ENCODE assay signal across 18 cellular contexts in the genomic region with DNA sequence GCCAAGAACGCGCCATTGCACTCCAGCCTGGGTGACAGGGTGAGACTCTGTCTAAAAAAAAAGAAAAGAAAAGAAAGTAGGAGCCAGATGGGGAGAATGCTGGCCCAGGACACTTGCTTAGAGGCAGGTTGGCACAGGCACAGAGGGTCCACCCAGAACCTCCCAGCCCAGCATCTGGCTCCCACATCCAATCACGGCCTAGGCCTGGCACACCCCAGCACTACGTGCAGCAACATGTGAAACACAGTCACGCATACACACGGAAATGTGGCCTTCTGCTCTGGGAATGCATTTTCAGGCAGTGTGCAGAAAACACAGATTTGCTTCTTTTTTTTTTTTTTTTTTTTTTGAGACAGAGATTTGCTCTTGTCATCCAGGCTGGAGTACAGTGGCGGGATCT. TPM values are rescaled to one million over a fixed set of nuclear protein-coding genes. Genes with fewer than 3 reads are reported as not detected.
DNase-seq lines count a peak whose midpoint lies in the region; ATAC-seq, FAIRE-seq and TF ChIP-seq lines count a peak whose summit lies in the region.
"Had no signal": no experiment of that assay in that cellular context is flagged by ENCODE, and none has a peak within 500 bp of the region (broad histone marks: within the 10 kb centered on the region; RNA-seq: fewer than 3 reads in every experiment).

No MANE protein-coding gene starts in this region.

- POLR2A ChIA-PET in K562 (lab: Yijun Ruan, JAX) = interaction anchor here (0.6 to 0.7 kb wide), 2 partner anchors 12 to 31 kb away, joined by 3 read pairs; no protein-coding TSS in a partner anchor

- BruUV-seq in K562 (replicated peaks; lab: Mats Ljungman, UMichigan) = no TSS peak

- 73% methylated on average over 6 of the region's 7 CpGs for WGBS in K562 (ENCODE audit: insufficient coverage, low coverage, missing lambda C conversion rate)
- 67% methylated on average over 7 of the region's 7 CpGs; no CpG with 5 or more reads in 1 of the 2 donors for WGBS in gastroesophageal sphincter (ENCODE audit: low coverage in 1 of 2), 2 donors
- 88% methylated on average over 7 of the region's 7 CpGs for WGBS in smooth muscle cell (ENCODE audit: low lambda C conversion rate)

- H3K4me2 ChIP-seq in K562 (ENCODE audit: insufficient read depth, low read length) = no peak overlapping the region
- H3K4me2 ChIP-seq in smooth muscle cell = no peak overlapping the region
- H3K4me2 ChIP-seq: GM23338 had no signal

- no peak overlapping the region for H3K4me3 ChIP-seq in K562
- no peak overlapping the region for H3K4me3 ChIP-seq in gastroesophageal sphincter
- no peak overlapping the region for H3K4me3 ChIP-seq in smooth muscle cell
- H3K4me3 ChIP-seq: GM23338, left ventricle myocardium inferior, right atrium auricular region had no signal

- no peak for TF ChIP-seq RAD21 in K562 (CRISPR knock-in tag; conservative IDR thresholded peaks at IDR 0.05 in 1 of 2, IDR thresholded peaks at IDR 0.05 in 1 of 2)

- no peak overlapping the region for H2AFZ ChIP-seq in K562 (ENCODE audit: low read depth, low read length)
- no peak overlapping the region for H2AFZ ChIP-seq in smooth muscle cell (ENCODE audit: low read depth)
- H2AFZ ChIP-seq: GM23338 had no signal

- peaks cover 14% of the 10 kb centered on the region for H3F3A ChIP-seq in smooth muscle cell (ENCODE audit: low read depth)

- in situ Hi-C loops in K562 (cut with MboI) = no loop called here

- H4K20me1 ChIP-seq in K562 (replicated peaks; ENCODE audit: control insufficient read depth, insufficient read depth, low read length) = 0 out of 2 replicates have a peak, but pooled peaks cover 4% of the 10 kb centered on the region
- H4K20me1 ChIP-seq in smooth muscle cell (ENCODE audit: low read depth) = no peaks in the 10 kb centered on the region

- TF ChIP-seq EP300 in K562 (IDR thresholded peaks at IDR 0.05; ENCODE audit: low read length) (no peak), gastroesophageal sphincter (IDR thresholded peaks at IDR 0.05) (no peak)

- no peak for TF ChIP-seq POLR2A in K562 (conservative IDR thresholded peaks at IDR 0.05)
- TF ChIP-seq POLR2A in gastroesophageal sphincter (IDR thresholded peaks at IDR 0.05) = no peak

- TF ChIP-seq CTCF in K562 (IDR thresholded peaks at IDR 0.05 in 2 of 3, conservative IDR thresholded peaks at IDR 0.05 in 1 of 3; ENCODE audit: insufficient read depth in 2 of 3, low read depth in 1 of 3, low read length in 3 of 3) = no peak
- no peak for TF ChIP-seq CTCF in gastroesophageal sphincter (IDR thresholded peaks at IDR 0.05)
- no peak for TF ChIP-seq CTCF in smooth muscle cell (IDR thresholded peaks at IDR 0.05; ENCODE audit: borderline replicate concordance, insufficient read depth, poor library complexity, severe bottlenecking)

- ATAC-seq in K562 = no peak
- ATAC-seq in gastroesophageal sphincter = no peak
- ATAC-seq in HG02840 (IDR thresholded peaks at IDR 0.05; ENCODE audit: low FRiP score, unreplicated experiment) = no peak
- ATAC-seq in HG02884 (IDR thresholded peaks at IDR 0.05; ENCODE audit: unreplicated experiment) = no peak
- ATAC-seq: activated T-cell treated with anti-CD3 and anti-CD28 coated beads, Interleukin-2, amount 50 U/mL, for 4 hours; CD8-positive, alpha-beta T cell; GM23338; Panc1 had no signal

- H3K9ac ChIP-seq in K562 (ENCODE audit: insufficient read depth in 1 of 2, low read depth in 2 of 2, low read length in 2 of 2) (no peak overlapping the region), smooth muscle cell (ENCODE audit: low read depth) (no peak overlapping the region)

- DNase-seq in DMS 273 treated with DMSO at 0.1 percent for 48 hours (lab: John Stamatoyannopoulos, UW) = peak; percentile 42
- DNase-seq in K562 (ENCODE audit: extremely low read depth in 1 of 4, low spot score in 3 of 4) = no peak
- no peak for DNase-seq in smooth muscle cell (lab: John Stamatoyannopoulos, UW; ENCODE audit: unreplicated experiment)
- DNase-seq in GDM1 (lab: John Stamatoyannopoulos, UW) = no peak
- no peak for DNase-seq in SIG-M5 (lab: John Stamatoyannopoulos, UW)
- DNase-seq: activated T-cell treated with anti-CD3 and anti-CD28 coated beads, Interleukin-2, amount 50 U/mL, for 4 hours; amygdala; effector CD4-positive, alpha-beta T cell; left ventricle myocardium inferior; NCI-H1092; NCI-H2029 treated with DMSO at 0.1 percent for 48 hours had no signal

- no peak for FAIRE-seq in K562 (lab: Jason Lieb, UNC)

- H3K27ac ChIP-seq in K562 (ENCODE audit: extremely low read depth, low read depth, low read length) = no peak overlapping the region
- H3K27ac ChIP-seq in gastroesophageal sphincter = peak overlapping the region in 3 of 4 donors; percentile 35 to 51 (median 37)
- peak overlapping the region; percentile 22 for H3K27ac ChIP-seq in smooth muscle cell (ENCODE audit: low read depth)
- H3K27ac ChIP-seq: left ventricle myocardium inferior, right atrium auricular region had no signal

- CTCF ChIA-PET in K562 (lab: Yijun Ruan, JAX; ENCODE audit: low intra/inter-chr PET ratio) = interaction anchor here (0.6 to 1.6 kb wide), 2 partner anchors 18 to 31 kb away, joined by 3 to 8 read pairs; no protein-coding TSS in a partner anchor

- intact Hi-C loops in K562 (cut with micrococcal nuclease) = no loop called here

- H3K36me3 ChIP-seq in K562 (ENCODE audit: control insufficient read depth, insufficient read depth, low read length) = no peaks in the 10 kb centered on the region
- H3K36me3 ChIP-seq in gastroesophageal sphincter = no peaks in the 10 kb centered on the region
- H3K36me3 ChIP-seq in smooth muscle cell (ENCODE audit: low read depth) = no peaks in the 10 kb centered on the region
- H3K36me3 ChIP-seq: left ventricle myocardium inferior, right atrium auricular region had no signal

- H3K4me1 ChIP-seq in K562 (replicated peaks in 1 of 2; ENCODE audit: control insufficient read depth in 2 of 2, insufficient read depth in 2 of 2, low read length in 2 of 2) = peaks cover 34 to 47% of the 10 kb centered on the region in 2 experiments
- peaks cover 3 to 63% (median 21%) of the 10 kb centered on the region in 3 donors for H3K4me1 ChIP-seq in gastroesophageal sphincter
- peaks cover 10% of the 10 kb centered on the region for H3K4me1 ChIP-seq in smooth muscle cell (ENCODE audit: low read depth)

- H3K9me3 ChIP-seq in K562 (replicated peaks; ENCODE audit: control insufficient read depth, insufficient read depth, low read depth, low read length) = no peaks in the 10 kb centered on the region
- H3K9me3 ChIP-seq in gastroesophageal sphincter = no peaks in the 10 kb centered on the region
- H3K9me3 ChIP-seq in smooth muscle cell (replicated peaks; ENCODE audit: low read depth) = no peaks in the 10 kb centered on the region
- H3K9me3 ChIP-seq: left ventricle myocardium inferior, right atrium auricular region had no signal

- H3K9me1 ChIP-seq in K562 (ENCODE audit: control insufficient read depth, insufficient read depth, low read length) = no peaks in the 10 kb centered on the region

- no peaks in the 10 kb centered on the region for H3K79me2 ChIP-seq in K562 (ENCODE audit: control insufficient read depth, insufficient read depth, low read length)
- H3K79me2 ChIP-seq in smooth muscle cell (ENCODE audit: low read depth) = no peaks in the 10 kb centered on the region

- H3K27me3 ChIP-seq in K562 (ENCODE audit: control insufficient read depth in 2 of 2, insufficient read depth in 2 of 2, low read length in 2 of 2) (no peaks in the 10 kb centered on the region), gastroesophageal sphincter (no peaks in the 10 kb centered on the region), smooth muscle cell (ENCODE audit: low read depth) (no peaks in the 10 kb centered on the region)
- H3K27me3 ChIP-seq: right atrium auricular region had no signal

RNA-seq across cellular contexts. Expression of a gene that starts 20.9 kb away (rescaled TPM):
- total RNA-seq in K562 (2011; cell fraction: chromatin; rRNA removed; ENCODE audit: low replicate concordance) = 2.1 and 8.8 TPM in 2 replicates
- total RNA-seq in K562 (2011; cell fraction: nucleolus; rRNA removed) = 4.2 and 6.7 TPM in 2 replicates
- 3.9 and 4.5 TPM in 2 replicates for total RNA-seq in K562 (2011; cell fraction: nucleoplasm; rRNA removed)
- total RNA-seq in K562 (2014; rRNA removed) (1.2 and 1.6 TPM in 2 replicates), K562 (2014; rRNA removed; fragmentation: Illumina TruSeq; extraction: Trizol) (0.73 TPM in 2 replicates), K562 (2015; rRNA removed; fragmentation: Illumina TruSeq; extraction: Trizol) (0.18 and 0.26 TPM in 2 replicates), K562 (2021) (2.4 and 2.7 TPM in 2 replicates), gastroesophageal sphincter (10 to 100 TPM in 2 of 4 donors, 1 to 10 TPM in 2; 1.9 to 38.0 (median 15.6) TPM), smooth muscle cell (171 and 186 TPM in 2 replicates)
- polyA plus RNA-seq in K562 (2011; rRNA removed) (0.25 and 0.27 TPM in 2 replicates), K562 (2014; fragmentation: Illumina TruSeq; extraction: Trizol) (1.2 and 1.4 TPM in 2 replicates), K562 (2014; fragmentation: Nextera tagmentation; extraction: Ambion mirVana) (under 1 TPM; 0.11 to 0.30 TPM), K562 (2014; rRNA removed) (0.93 and 2.9 TPM in 2 replicates), smooth muscle cell (178 and 299 TPM in 2 replicates)
- 0.32 and 0.52 TPM in 2 replicates for polyA plus RNA-seq in K562 (2011; cell fraction: cytosol; rRNA removed)
- polyA plus RNA-seq in K562 (2011; cell fraction: nucleus; rRNA removed) = 1.8 and 3.8 TPM in 2 replicates
- 0.76 and 1.3 TPM in 2 replicates for polyA plus RNA-seq in K562 (2012)
- 0.54 and 0.77 TPM in 2 replicates for polyA minus RNA-seq in K562 (2011; rRNA and poly(A)+ RNA removed)
- polyA minus RNA-seq in K562 (2011; cell fraction: cytosol; rRNA and poly(A)+ RNA removed) = 0.55 and 0.76 TPM in 2 replicates
- 2.8 and 3.6 TPM in 2 replicates for polyA minus RNA-seq in K562 (2011; cell fraction: nucleus; rRNA and poly(A)+ RNA removed)

RNA-seq across cellular contexts. Expression of a gene that starts 23.2 kb away (rescaled TPM):
- 39.0 and 101 TPM in 2 replicates for total RNA-seq in K562 (2011; cell fraction: chromatin; rRNA removed; ENCODE audit: low replicate concordance)
- 64.0 and 74.7 TPM in 2 replicates for total RNA-seq in K562 (2011; cell fraction: nucleolus; rRNA removed)
- total RNA-seq in K562 (2011; cell fraction: nucleoplasm; rRNA removed) = 56.7 and 74.6 TPM in 2 replicates
- 87.1 and 89.4 TPM in 2 replicates for total RNA-seq in K562 (2014; rRNA removed)
- total RNA-seq in K562 (2014; rRNA removed; fragmentation: Illumina TruSeq; extraction: Trizol) = 31.1 and 37.7 TPM in 2 replicates
- total RNA-seq in K562 (2015; rRNA removed; fragmentation: Illumina TruSeq; extraction: Trizol) = 49.9 and 57.3 TPM in 2 replicates
- total RNA-seq in K562 (2021) = 75.1 and 75.5 TPM in 2 replicates
- polyA plus RNA-seq in K562 (2011; rRNA removed) = 60.0 and 67.5 TPM in 2 replicates
- polyA plus RNA-seq in K562 (2011; cell fraction: cytosol; rRNA removed) = 85.4 and 165 TPM in 2 replicates
- polyA plus RNA-seq in K562 (2011; cell fraction: nucleus; rRNA removed) = 90.3 and 164 TPM in 2 replicates
- polyA plus RNA-seq in K562 (2012) = 61.5 and 139 TPM in 2 replicates
- polyA plus RNA-seq in K562 (2014; fragmentation: Illumina TruSeq; extraction: Trizol) = 70.3 and 86.8 TPM in 2 replicates
- 10 to 100 TPM in 1 of 2 experiments, 1 to 10 TPM in 1; 9.3 to 17.0 TPM for polyA plus RNA-seq in K562 (2014; fragmentation: Nextera tagmentation; extraction: Ambion mirVana)
- 92.6 and 95.8 TPM in 2 replicates for polyA plus RNA-seq in K562 (2014; rRNA removed)
- 19.6 and 33.4 TPM in 2 replicates for polyA minus RNA-seq in K562 (2011; rRNA and poly(A)+ RNA removed)
- polyA minus RNA-seq in K562 (2011; cell fraction: cytosol; rRNA and poly(A)+ RNA removed) = 57.8 and 74.6 TPM in 2 replicates
- polyA minus RNA-seq in K562 (2011; cell fraction: nucleus; rRNA and poly(A)+ RNA removed) = 37.8 and 41.3 TPM in 2 replicates
- total RNA-seq in gastroesophageal sphincter = 10 to 100 TPM; 52.7 to 84.6 (median 68.4) TPM
- total RNA-seq in smooth muscle cell = 60.8 and 72.6 TPM in 2 replicates
- 81.5 and 90.4 TPM in 2 replicates for polyA plus RNA-seq in smooth muscle cell

RNA-seq across cellular contexts. Expression of a gene that starts 40.5 kb away (rescaled TPM):
- total RNA-seq in K562 (2011; cell fraction: chromatin; rRNA removed; ENCODE audit: low replicate concordance) = 7.5 and 14.6 TPM in 2 replicates
- 11.1 and 14.3 TPM in 2 replicates for total RNA-seq in K562 (2011; cell fraction: nucleolus; rRNA removed)
- total RNA-seq in K562 (2011; cell fraction: nucleoplasm; rRNA removed) = 9.8 and 10.3 TPM in 2 replicates
- total RNA-seq in K562 (2014; rRNA removed) (36.6 and 50.6 TPM in 2 replicates), K562 (2014; rRNA removed; fragmentation: Illumina TruSeq; extraction: Trizol) (19.7 and 22.7 TPM in 2 replicates), K562 (2015; rRNA removed; fragmentation: Illumina TruSeq; extraction: Trizol) (50.1 and 51.0 TPM in 2 replicates), K562 (2021) (27.4 and 32.1 TPM in 2 replicates), gastroesophageal sphincter (10 to 100 TPM in 1 of 4 donors, 1 to 10 TPM in 3; 1.7 to 10.7 (median 5.8) TPM), smooth muscle cell (1.4 and 1.6 TPM in 2 replicates)
- polyA plus RNA-seq in K562 (2011; rRNA removed) (8.5 and 9.7 TPM in 2 replicates), K562 (2014; fragmentation: Illumina TruSeq; extraction: Trizol) (32.6 and 37.4 TPM in 2 replicates), K562 (2014; fragmentation: Nextera tagmentation; extraction: Ambion mirVana) (1 to 10 TPM; 3.0 to 6.4 TPM), K562 (2014; rRNA removed) (29.2 and 31.7 TPM in 2 replicates), smooth muscle cell (2.7 and 3.9 TPM in 2 replicates)
- 11.0 and 17.1 TPM in 2 replicates for polyA plus RNA-seq in K562 (2011; cell fraction: cytosol; rRNA removed)
- 3.6 and 6.6 TPM in 2 replicates for polyA plus RNA-seq in K562 (2011; cell fraction: nucleus; rRNA removed)
- polyA plus RNA-seq in K562 (2012) = 5.1 and 14.9 TPM in 2 replicates
- 4.5 and 4.9 TPM in 2 replicates for polyA minus RNA-seq in K562 (2011; rRNA and poly(A)+ RNA removed)
- polyA minus RNA-seq in K562 (2011; cell fraction: cytosol; rRNA and poly(A)+ RNA removed) = 12.2 and 12.9 TPM in 2 replicates
- polyA minus RNA-seq in K562 (2011; cell fraction: nucleus; rRNA and poly(A)+ RNA removed) = 3.0 and 3.8 TPM in 2 replicates

RNA-seq across cellular contexts. Expression of a gene that starts 42.1 kb away (rescaled TPM):
- total RNA-seq in K562 (2011; cell fraction: chromatin; rRNA removed; ENCODE audit: low replicate concordance) = 13.7 and 25.0 TPM in 2 replicates
- total RNA-seq in K562 (2011; cell fraction: nucleolus; rRNA removed) = 14.5 and 17.6 TPM in 2 replicates
- total RNA-seq in K562 (2011; cell fraction: nucleoplasm; rRNA removed) = 15.8 and 21.6 TPM in 2 replicates
- total RNA-seq in K562 (2014; rRNA removed) (2.3 TPM in 2 replicates), K562 (2014; rRNA removed; fragmentation: Illumina TruSeq; extraction: Trizol) (0.84 and 1.0 TPM in 2 replicates), K562 (2015; rRNA removed; fragmentation: Illumina TruSeq; extraction: Trizol) (0.83 and 0.94 TPM in 2 replicates), K562 (2021) (4.5 and 6.7 TPM in 2 replicates), gastroesophageal sphincter (10 to 100 TPM in 1 of 4 donors, 1 to 10 TPM in 3; 5.5 to 15.5 (median 9.3) TPM), smooth muscle cell (26.3 and 66.4 TPM in 2 replicates)
- polyA plus RNA-seq in K562 (2011; rRNA removed) (2.0 and 6.6 TPM in 2 replicates), K562 (2014; fragmentation: Illumina TruSeq; extraction: Trizol) (2.7 and 3.6 TPM in 2 replicates), K562 (2014; fragmentation: Nextera tagmentation; extraction: Ambion mirVana) (under 1 TPM; 0.32 to 0.82 TPM), K562 (2014; rRNA removed) (1.7 and 3.7 TPM in 2 replicates), smooth muscle cell (28.1 and 77.1 TPM in 2 replicates)
- polyA plus RNA-seq in K562 (2011; cell fraction: cytosol; rRNA removed) = 2.6 and 3.5 TPM in 2 replicates
- polyA plus RNA-seq in K562 (2011; cell fraction: nucleus; rRNA removed) = 16.5 and 21.1 TPM in 2 replicates
- 7.4 and 23.3 TPM in 2 replicates for polyA plus RNA-seq in K562 (2012)
- 1.6 and 2.6 TPM in 2 replicates for polyA minus RNA-seq in K562 (2011; rRNA and poly(A)+ RNA removed)
- 2.4 and 7.6 TPM in 2 replicates for polyA minus RNA-seq in K562 (2011; cell fraction: cytosol; rRNA and poly(A)+ RNA removed)
- polyA minus RNA-seq in K562 (2011; cell fraction: nucleus; rRNA and poly(A)+ RNA removed) = 3.1 and 6.1 TPM in 2 replicates

RNA-seq across cellular contexts. Expression of a gene that starts 49.9 kb away (rescaled TPM):
- 9.6 and 30.7 TPM in 2 replicates for total RNA-seq in K562 (2011; cell fraction: chromatin; rRNA removed; ENCODE audit: low replicate concordance)
- 33.3 and 36.9 TPM in 2 replicates for total RNA-seq in K562 (2011; cell fraction: nucleolus; rRNA removed)
- 17.6 and 21.3 TPM in 2 replicates for total RNA-seq in K562 (2011; cell fraction: nucleoplasm; rRNA removed)
- total RNA-seq in K562 (2014; rRNA removed) = 9.3 and 20.1 TPM in 2 replicates
- 6.9 and 7.2 TPM in 2 replicates for total RNA-seq in K562 (2014; rRNA removed; fragmentation: Illumina TruSeq; extraction: Trizol)
- 7.2 and 8.3 TPM in 2 replicates for total RNA-seq in K562 (2015; rRNA removed; fragmentation: Illumina TruSeq; extraction: Trizol)
- total RNA-seq in K562 (2021) = 21.4 and 24.3 TPM in 2 replicates
- polyA plus RNA-seq in K562 (2011; rRNA removed) = 14.1 and 23.1 TPM in 2 replicates
- polyA plus RNA-seq in K562 (2011; cell fraction: cytosol; rRNA removed) = 28.2 and 40.0 TPM in 2 replicates
- polyA plus RNA-seq in K562 (2011; cell fraction: nucleus; rRNA removed) = 19.8 and 28.9 TPM in 2 replicates
- polyA plus RNA-seq in K562 (2012) = 30.4 and 54.3 TPM in 2 replicates
- 18.6 and 23.7 TPM in 2 replicates for polyA plus RNA-seq in K562 (2014; fragmentation: Illumina TruSeq; extraction: Trizol)
- polyA plus RNA-seq in K562 (2014; fragmentation: Nextera tagmentation; extraction: Ambion mirVana) = under 1 TPM; 0.53 to 0.69 TPM
- 12.3 and 18.7 TPM in 2 replicates for polyA plus RNA-seq in K562 (2014; rRNA removed)
- polyA minus RNA-seq in K562 (2011; rRNA and poly(A)+ RNA removed) = 7.4 and 8.3 TPM in 2 replicates
- polyA minus RNA-seq in K562 (2011; cell fraction: cytosol; rRNA and poly(A)+ RNA removed) = 20.7 and 22.8 TPM in 2 replicates
- 9.0 and 16.4 TPM in 2 replicates for polyA minus RNA-seq in K562 (2011; cell fraction: nucleus; rRNA and poly(A)+ RNA removed)
- total RNA-seq in gastroesophageal sphincter = 10 to 100 TPM; 11.0 to 19.6 (median 15.3) TPM
- total RNA-seq in smooth muscle cell = 6.3 and 20.5 TPM in 2 replicates
- polyA plus RNA-seq in smooth muscle cell = 24.4 and 28.0 TPM in 2 replicates
